Comparison of ENCODE assay signal across 18 cellular contexts in the genomic region with DNA sequence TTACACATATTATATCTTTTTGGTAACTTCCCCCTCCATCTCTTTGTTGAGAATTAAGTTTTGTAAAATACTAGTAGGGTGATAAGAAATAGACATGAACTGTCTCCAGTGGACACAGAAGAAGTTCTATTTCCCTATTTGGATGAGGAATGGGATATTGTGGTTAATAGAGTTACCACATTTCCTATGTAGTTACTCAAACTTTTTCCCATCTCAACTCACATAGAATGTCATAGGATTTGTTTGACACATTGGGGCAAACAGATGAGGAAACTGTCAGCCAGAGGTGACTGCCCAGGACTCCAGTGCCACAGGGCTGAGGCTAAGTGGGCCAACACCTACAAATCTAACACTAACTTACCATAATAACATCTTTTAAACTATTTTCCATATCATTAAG.
"Had no signal": no experiment of that assay in that cellular context is flagged by ENCODE, and none has a peak within 500 bp of the region (broad histone marks: within the 10 kb centered on the region; RNA-seq: fewer than 3 reads in every experiment).

No MANE protein-coding gene starts in this region.

- DNase-seq: activated CD4-positive, alpha-beta memory T cell treated with anti-CD3 and anti-CD28 coated beads, Interleukin-2, amount 10 ng/mL, durations not matched to agents 7 days and 5 days; activated CD4-positive, alpha-beta T cell treated with anti-CD3 and anti-CD28 coated beads, Interleukin-2, amount 10 ng/mL, durations not matched to agents 24 days and 14 days; activated effector memory CD4-positive, alpha-beta T cell treated with anti-CD3 and anti-CD28 coated beads, Interleukin-2, amount 50 U/mL, for 16 hours; activated naive CD4-positive, alpha-beta T cell treated with anti-CD3 and anti-CD28 coated beads, Interleukin-2, amount 10 ng/mL, durations not matched to agents 7 days and 5 days; activated T-cell treated with anti-CD3 and anti-CD28 coated beads for 4 hours; anterior cingulate cortex; body of pancreas; effector CD4-positive, alpha-beta T cell; erythroblast; foreskin fibroblast; naive B cell; occipital lobe; small intestine; stimulated activated CD4-positive, alpha-beta T cell treated with anti-CD3 and anti-CD28 coated beads, Interleukin-2, amount 100 ng/mL, for 24 hours; trophoblast cell had no signal

- ATAC-seq: activated CD4-positive, CD25-positive, alpha-beta regulatory T cell treated with anti-CD3 and anti-CD28 coated beads, Interleukin-2, amount 50 U/mL, for 24 hours; body of pancreas; sciatic nerve; stimulated activated memory B cell treated with anti-CD40 and anti-IgM and Interleukin-4, amounts not matched to agents 10 μg/mL and 1 μg/mL and 100 μg/mL, for 72 hours had no signal
